In the genomic region with DNA sequence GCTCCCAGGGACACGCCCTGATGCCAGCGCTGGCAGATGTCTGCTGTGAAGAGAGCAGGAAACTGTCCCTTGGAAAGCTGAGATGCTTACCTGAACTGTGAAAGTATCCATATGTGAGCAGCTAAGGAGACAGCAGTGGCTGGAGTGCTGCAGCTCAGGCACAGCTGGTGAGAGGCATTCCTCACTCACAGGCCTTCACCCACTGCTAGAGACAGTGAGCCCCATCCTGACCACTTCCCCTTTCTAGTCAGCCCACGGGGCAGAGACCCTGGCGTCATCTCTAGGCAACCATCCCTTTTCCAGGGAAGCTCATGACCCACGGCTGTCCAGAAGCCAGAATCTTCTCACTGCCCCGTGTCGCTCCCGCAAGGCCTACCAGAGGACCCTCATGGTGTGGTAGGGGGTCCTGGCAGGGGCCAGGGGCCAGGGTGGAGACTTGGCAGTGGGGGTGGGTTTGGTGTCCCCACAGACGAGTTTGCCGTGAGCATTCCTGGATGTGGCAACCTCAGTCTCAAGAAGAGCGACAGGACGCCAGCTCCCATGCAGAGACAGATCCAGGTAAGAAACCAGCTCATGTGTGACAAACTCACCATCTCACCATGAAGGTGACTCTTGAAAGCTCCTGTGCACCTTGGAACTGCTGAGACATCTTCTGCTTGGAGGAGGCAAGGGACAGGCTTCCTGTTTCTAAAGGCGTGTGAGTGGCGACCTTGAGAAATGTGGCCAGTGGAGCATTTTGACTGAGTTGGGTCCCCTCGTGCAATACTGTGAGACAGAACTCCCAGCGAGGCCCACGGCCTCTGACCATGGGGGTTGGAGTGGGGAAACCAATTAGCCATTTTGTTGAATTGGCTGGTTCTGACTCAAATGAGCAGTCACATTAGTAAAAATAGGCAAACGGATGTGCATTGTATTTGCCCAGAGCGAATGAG, we compare ENCODE assay signal across 10 cellular contexts. TPM values are rescaled to one million over a fixed set of nuclear protein-coding genes. Genes with fewer than 3 reads are reported as not detected.
DNase-seq lines count a peak whose midpoint lies in the region; ATAC-seq and TF ChIP-seq lines count a peak whose summit lies in the region.
"Had no signal": no experiment of that assay in that cellular context is flagged by ENCODE, and none has a peak within 500 bp of the region (broad histone marks: within the 10 kb centered on the region; RNA-seq: fewer than 3 reads in every experiment).

SCIMP (minus strand) TSS at position 216 of the 932 bp plus-strand sequence; CDS start at position 111, 105 bp downstream.

- no peak within 1 kb of the TSS for H3K4ac ChIP-seq in mesendoderm (ENCODE audit: low read depth, low read length)

- no peak within 1 kb of the TSS for H4K8ac ChIP-seq in mesendoderm (ENCODE audit: low read depth, low read length)

- H3K4me1 ChIP-seq in adrenal gland (replicated peaks in 1 of 2) (no peaks in the 10 kb centered on the region), mesendoderm (ENCODE audit: control insufficient read depth, low read depth, low read length) (no peaks in the 10 kb centered on the region)

- no peak for TF ChIP-seq POLR2A in adrenal gland (IDR thresholded peaks at IDR 0.05)

- 75 to 84% (median 82%) methylated on average over 15 to 19 of the region's 19 CpGs for WGBS in adrenal gland, 4 donors
- WGBS in mesendoderm (ENCODE audit: extremely low coverage, insufficient coverage, low lambda C conversion rate), result no CpG with 5 or more reads among the region's 19 CpGs

- no peaks in the 10 kb centered on the region for H3K27me3 ChIP-seq in adrenal gland
- H3K27me3 ChIP-seq in mesendoderm (ENCODE audit: insufficient read depth, low read length, poor library complexity), result no peaks in the 10 kb centered on the region

- DNase-seq in adrenal gland, result peak; percentile 33 to 66 (median 45)
- no peak for DNase-seq in stimulated activated effector memory CD8-positive, alpha-beta T cell treated with anti-CD3 and anti-CD28 coated beads, Interleukin-12 subunit alpha, Interleukin-12 subunit beta, amount 100 ng/mL, for 72 hours (ENCODE audit: low spot score in 2 of 2)
- DNase-seq in DMS114 treated with DMSO at 0.1 percent for 48 hours (lab: John Stamatoyannopoulos, UW; ENCODE audit: unreplicated experiment), result no peak
- no peak for DNase-seq in stimulated activated CD8-positive, alpha-beta memory T cell treated with anti-CD3 and anti-CD28 coated beads, Interleukin-4, amount 100 ng/mL, for 48 hours
- no peak for DNase-seq in mesendoderm
- DNase-seq in activated naive CD4-positive, alpha-beta T cell treated with anti-CD3 and anti-CD28 coated beads for 36 hours, result no peak
- DNase-seq: cerebellar nuclear complex, T-helper 1 cell had no signal

- no peak within 1 kb of the TSS for H3K23ac ChIP-seq in mesendoderm (ENCODE audit: low read length)

- H4K5ac ChIP-seq in mesendoderm (ENCODE audit: low read length), result no peak within 1 kb of the TSS

- H3K79me2 ChIP-seq in mesendoderm (ENCODE audit: control insufficient read depth, insufficient read depth, low read length), result no peaks in the 10 kb centered on the region

- H3K4me3 ChIP-seq in adrenal gland, result peak within 1 kb of the TSS in 1 of 4 donors; percentile 31
- H3K4me3 ChIP-seq in mesendoderm (ENCODE audit: low read length), result no peak within 1 kb of the TSS

- TF ChIP-seq CTCF in adrenal gland (IDR thresholded peaks at IDR 0.05), result no peak

- H3K4me2 ChIP-seq in mesendoderm (ENCODE audit: low read length), result no peak within 1 kb of the TSS

- H3K9me3 Mint-ChIP-seq in stimulated activated effector memory CD8-positive, alpha-beta T cell treated with anti-CD3 and anti-CD28 coated beads, Interleukin-12 subunit alpha, Interleukin-12 subunit beta, amount 100 ng/mL, for 72 hours, result no peaks in the 10 kb centered on the region
- no peaks in the 10 kb centered on the region for H3K9me3 Mint-ChIP-seq in activated naive CD4-positive, alpha-beta T cell treated with anti-CD3 and anti-CD28 coated beads for 36 hours

- H3K36me3 ChIP-seq in adrenal gland (replicated peaks in 1 of 2) (no peaks in the 10 kb centered on the region), mesendoderm (ENCODE audit: control insufficient read depth, insufficient read depth, low read length) (no peaks in the 10 kb centered on the region)

- intact Hi-C loops in adrenal gland (cut with DNase I), result loop anchor here in 1 of 2 donors (5.0 kb wide), 1 partner anchor 38 kb away; no protein-coding TSS in a partner anchor
- intact Hi-C loops in activated naive CD4-positive, alpha-beta T cell treated with anti-CD3 and anti-CD28 coated beads for 36 hours (cut with micrococcal nuclease), result no loop called here

- H3K4me1 Mint-ChIP-seq in stimulated activated effector memory CD8-positive, alpha-beta T cell treated with anti-CD3 and anti-CD28 coated beads, Interleukin-12 subunit alpha, Interleukin-12 subunit beta, amount 100 ng/mL, for 72 hours, result peaks cover 37% of the 10 kb centered on the region
- H3K4me1 Mint-ChIP-seq in activated naive CD4-positive, alpha-beta T cell treated with anti-CD3 and anti-CD28 coated beads for 36 hours (ENCODE audit: low read depth), result peaks cover 11% of the 10 kb centered on the region

- no peak within 1 kb of the TSS for H2AK5ac ChIP-seq in mesendoderm (ENCODE audit: low read length)

- no peak within 1 kb of the TSS for H3K56ac ChIP-seq in mesendoderm (ENCODE audit: low read length)

- H3K27ac ChIP-seq in adrenal gland, result peak within 1 kb of the TSS in 4 of 5 donors; percentile 17 to 81 (median 40)
- no peak within 1 kb of the TSS for H3K27ac ChIP-seq in mesendoderm (ENCODE audit: low read depth, low read length)

- CTCF ChIA-PET in activated naive CD4-positive, alpha-beta T cell treated with anti-CD3 and anti-CD28 coated beads for 36 hours (lab: Charles Lee), result interaction anchor here (0.6 kb wide), 1 partner anchor 155 kb away, joined by 4 read pairs; no protein-coding TSS in a partner anchor

- H2BK120ac ChIP-seq in mesendoderm (ENCODE audit: low read depth, low read length), result no peak within 1 kb of the TSS

- no peaks in the 10 kb centered on the region for H3K79me1 ChIP-seq in mesendoderm (ENCODE audit: low read length)

- H3K18ac ChIP-seq in mesendoderm (ENCODE audit: low read length), result no peak within 1 kb of the TSS

- H2BK5ac ChIP-seq in mesendoderm (ENCODE audit: low read length), result no peak within 1 kb of the TSS

- no peaks in the 10 kb centered on the region for H3K27me3 Mint-ChIP-seq in activated naive CD4-positive, alpha-beta T cell treated with anti-CD3 and anti-CD28 coated beads for 36 hours (ENCODE audit: low read depth)

- H3K36me3 Mint-ChIP-seq in stimulated activated effector memory CD8-positive, alpha-beta T cell treated with anti-CD3 and anti-CD28 coated beads, Interleukin-12 subunit alpha, Interleukin-12 subunit beta, amount 100 ng/mL, for 72 hours, result peaks cover 2% of the 10 kb centered on the region
- H3K36me3 Mint-ChIP-seq in activated naive CD4-positive, alpha-beta T cell treated with anti-CD3 and anti-CD28 coated beads for 36 hours (ENCODE audit: low read depth), result no peaks in the 10 kb centered on the region

- peak within 1 kb of the TSS; percentile 54 for H3K27ac Mint-ChIP-seq in stimulated activated effector memory CD8-positive, alpha-beta T cell treated with anti-CD3 and anti-CD28 coated beads, Interleukin-12 subunit alpha, Interleukin-12 subunit beta, amount 100 ng/mL, for 72 hours
- H3K27ac Mint-ChIP-seq in activated naive CD4-positive, alpha-beta T cell treated with anti-CD3 and anti-CD28 coated beads for 36 hours, result no peak within 1 kb of the TSS

- no peaks in the 10 kb centered on the region for H3K9me3 ChIP-seq in adrenal gland (replicated peaks in 1 of 3)

- no peak within 1 kb of the TSS for H3K9ac ChIP-seq in mesendoderm (ENCODE audit: low read length)

- ATAC-seq in GM18909 (IDR thresholded peaks at IDR 0.05; ENCODE audit: poor library complexity, unreplicated experiment) (peak; percentile 59), HG03039 (IDR thresholded peaks at IDR 0.05; ENCODE audit: unreplicated experiment) (peak; percentile 45)
- ATAC-seq in stimulated activated effector memory CD8-positive, alpha-beta T cell treated with anti-CD3 and anti-CD28 coated beads, Interleukin-12 subunit alpha, Interleukin-12 subunit beta, amount 100 ng/mL, for 72 hours, result peak; percentile 39

- H3K4me3 Mint-ChIP-seq in stimulated activated effector memory CD8-positive, alpha-beta T cell treated with anti-CD3 and anti-CD28 coated beads, Interleukin-12 subunit alpha, Interleukin-12 subunit beta, amount 100 ng/mL, for 72 hours, result no peak within 1 kb of the TSS
- no peak within 1 kb of the TSS for H3K4me3 Mint-ChIP-seq in activated naive CD4-positive, alpha-beta T cell treated with anti-CD3 and anti-CD28 coated beads for 36 hours

- H2BK15ac ChIP-seq in mesendoderm (replicated peaks; ENCODE audit: low read depth), result no peak within 1 kb of the TSS

RNA-seq across cellular contexts. Expression of gene SCIMP, which starts in this region (rescaled TPM):
- total RNA-seq in adrenal gland, result 10 to 100 TPM in 4 of 8 donors, 1 to 10 TPM in 4; 1.6 to 14.2 (median 11.1) TPM
- 1 to 10 TPM in 2 of 3 donors, under 1 TPM in 1; 0.94 to 4.5 (median 1.7) TPM for polyA plus RNA-seq in adrenal gland
- polyA plus RNA-seq in mesendoderm (2013, experiment 1 of 2), result not detected
- not detected for polyA plus RNA-seq in mesendoderm (2013, experiment 2 of 2)
- total RNA-seq in activated naive CD4-positive, alpha-beta T cell treated with anti-CD3 and anti-CD28 coated beads for 36 hours, result not detected

Comparison
In these comparisons a context has a peak if more than half of its experiments do, and no peak if none do; other contexts are left out.
1. DNase-seq: peak in adrenal gland (7 of 7); none in stimulated activated effector memory CD8-positive, alpha-beta T cell treated with anti-CD3 and anti-CD28 coated beads, Interleukin-12 subunit alpha, Interleukin-12 subunit beta, amount 100 ng/mL, for 72 hours (0 of 2), DMS114 treated with DMSO at 0.1 percent for 48 hours (single experiment), stimulated activated CD8-positive, alpha-beta memory T cell treated with anti-CD3 and anti-CD28 coated beads, Interleukin-4, amount 100 ng/mL, for 48 hours (single experiment), mesendoderm (single experiment) and activated naive CD4-positive, alpha-beta T cell treated with anti-CD3 and anti-CD28 coated beads for 36 hours (single experiment).
2. Peak in every context shown above with its lines, with median percentiles within 50 percentile points of each other: ATAC-seq.